22 cellular contexts compared by ENCODE assay signal in genomic region chr3:9499455-9500107, GRCh38. TPM values are rescaled to one million over a fixed set of nuclear protein-coding genes. Genes with fewer than 3 reads are reported as not detected.
DNase-seq lines count a peak whose midpoint lies in the region; ATAC-seq and TF ChIP-seq lines count a peak whose summit lies in the region.
"Had no signal": no experiment of that assay in that cellular context is flagged by ENCODE, and none has a peak within 500 bp of the region (broad histone marks: within the 10 kb centered on the region; RNA-seq: fewer than 3 reads in every experiment).

No MANE protein-coding gene starts in this region.

- H3K79me1 ChIP-seq in H9 (ENCODE audit: insufficient read depth, low read depth, low read length, poor library complexity, severe bottlenecking), result no peaks in the 10 kb centered on the region

- H3K79me2 ChIP-seq in H9 (ENCODE audit: insufficient read depth, low read length) (no peaks in the 10 kb centered on the region), smooth muscle cell (ENCODE audit: low read depth) (no peaks in the 10 kb centered on the region)

- no peak overlapping the region for H3T11ph ChIP-seq in H9 (ENCODE audit: low read length)

- H4K5ac ChIP-seq in H9 (ENCODE audit: insufficient read length, low read depth, low read length), result no peak overlapping the region

- no peaks in the 10 kb centered on the region; a peak in 1 of 7 replicates for H3K36me3 Mint-ChIP-seq in H9 (ENCODE audit: insufficient read depth in 1 of 3, low read depth in 3 of 3)
- no peaks in the 10 kb centered on the region for H3K36me3 Mint-ChIP-seq in brain
- H3K36me3 Mint-ChIP-seq: activated naive CD8-positive, alpha-beta T cell treated with anti-CD3 and anti-CD28 coated beads for 36 hours; immature natural killer cell had no signal

- H3K18ac ChIP-seq in H9 (ENCODE audit: insufficient read length, low read depth, low read length), result no peak overlapping the region

- H3F3A ChIP-seq in smooth muscle cell (ENCODE audit: low read depth), result no peaks in the 10 kb centered on the region

- H3K9me3 Mint-ChIP-seq in H9 (no peaks in the 10 kb centered on the region; a peak in 1 of 5 replicates), brain (no peaks in the 10 kb centered on the region)
- H3K9me3 Mint-ChIP-seq: activated naive CD8-positive, alpha-beta T cell treated with anti-CD3 and anti-CD28 coated beads for 36 hours; immature natural killer cell had no signal

- no peak overlapping the region for H2BK120ac ChIP-seq in H9 (ENCODE audit: low read depth, low read length, poor library complexity, severe bottlenecking)

- WGBS in H9 (ENCODE audit: extremely low coverage, insufficient read length, low lambda C conversion rate), result no CpG with 5 or more reads among the region's 19 CpGs
- WGBS in smooth muscle cell (ENCODE audit: low lambda C conversion rate), result 59% methylated on average over 9 of the region's 19 CpGs

- in situ Hi-C loops in GM13976 (cut with MboI; ENCODE audit: low sequenced_read_pairs, unreplicated experiment), result no loop called here

- H3K4me1 ChIP-seq in H9 (ENCODE audit: insufficient read depth, low read length) (no peaks in the 10 kb centered on the region), iPS-20b (ENCODE audit: insufficient read depth, low read length) (no peaks in the 10 kb centered on the region; the same call in 1 of the 2 replicates), smooth muscle cell (ENCODE audit: low read depth) (no peaks in the 10 kb centered on the region)
- H3K4me1 ChIP-seq: HAP-1 had no signal

- no peak overlapping the region for H3K14ac ChIP-seq in H9 (ENCODE audit: insufficient read depth, low read length)

- H3K56ac ChIP-seq in H9 (ENCODE audit: insufficient read length, low read depth, low read length), result no peak overlapping the region

- H2BK20ac ChIP-seq in H9 (ENCODE audit: low read depth, low read length, poor library complexity, severe bottlenecking), result no peak overlapping the region

- H3K27ac ChIP-seq in H9 (ENCODE audit: insufficient read length, low read depth, low read length) (no peak overlapping the region), iPS-20b (ENCODE audit: low read length) (no peak overlapping the region), smooth muscle cell (ENCODE audit: low read depth) (no peak overlapping the region)
- H3K27ac ChIP-seq: neutrophil, testis had no signal

- H4K91ac ChIP-seq in H9 (ENCODE audit: insufficient read length, low read depth, low read length), result no peak overlapping the region

- peaks cover 7% of the 10 kb centered on the region for H3K23me2 ChIP-seq in H9 (ENCODE audit: insufficient read length, low read depth, low read length, poor library complexity, severe bottlenecking)

- H3K27me3 ChIP-seq in H9 (ENCODE audit: insufficient read depth, low read length), result no peaks in the 10 kb centered on the region; the same call in 1 of the 2 replicates
- peaks cover 44% of the 10 kb centered on the region for H3K27me3 ChIP-seq in iPS-20b (ENCODE audit: insufficient read depth, low read length)
- peaks cover 24% of the 10 kb centered on the region for H3K27me3 ChIP-seq in smooth muscle cell (ENCODE audit: low read depth)
- H3K27me3 ChIP-seq: testis had no signal

- no peak overlapping the region for H2BK15ac ChIP-seq in H9 (ENCODE audit: low read depth, low read length)

- H4K8ac ChIP-seq in H9 (replicated peaks; ENCODE audit: insufficient read length, low read depth, low read length), result no peak overlapping the region

- no peak overlapping the region for H2BK12ac ChIP-seq in H9 (ENCODE audit: insufficient read length, low read depth, low read length)

- peaks cover 59% of the 10 kb centered on the region for H3K27me3 Mint-ChIP-seq in H9 (ENCODE audit: low read depth)
- H3K27me3 Mint-ChIP-seq in brain, result peaks cover 29% of the 10 kb centered on the region

- H4K20me1 ChIP-seq in H9 (ENCODE audit: control insufficient read depth, insufficient read depth, insufficient read length) (no peaks in the 10 kb centered on the region), smooth muscle cell (ENCODE audit: low read depth) (no peaks in the 10 kb centered on the region)

- H3K9ac ChIP-seq in H9 (ENCODE audit: extremely low read depth, insufficient read length, low read length), result no peak overlapping the region
- H3K9ac ChIP-seq in iPS-20b (ENCODE audit: low read depth, low read length), result peak overlapping the region; percentile 72; the same call in 1 of the 2 replicates
- H3K9ac ChIP-seq in smooth muscle cell (ENCODE audit: low read depth), result no peak overlapping the region

- ATAC-seq in stimulated activated naive CD8-positive, alpha-beta T cell treated with anti-CD3 and anti-CD28 coated beads, Interleukin-15, Interleukin-2, amounts not matched to agents 100 U/mL and 50 U/mL, for 24 hours, result no peak

- H3K4me3 Mint-ChIP-seq in H9 (peak overlapping the region; percentile 83 to 88), brain (peak overlapping the region; percentile 11 to 75 (median 70))
- H3K4me3 Mint-ChIP-seq: activated naive CD8-positive, alpha-beta T cell treated with anti-CD3 and anti-CD28 coated beads for 36 hours; immature natural killer cell had no signal

- peaks cover 13 to 14% of the 10 kb centered on the region in 2 experiments for H3K4me1 Mint-ChIP-seq in H9
- H3K4me1 Mint-ChIP-seq in brain, result peaks cover 15% of the 10 kb centered on the region

- H3K23ac ChIP-seq in H9 (ENCODE audit: insufficient read length, low read depth, low read length), result no peak overlapping the region

- DNase-seq in H9 (peak; percentile 47), smooth muscle cell (lab: John Stamatoyannopoulos, UW; ENCODE audit: unreplicated experiment) (no peak), COLO829 (ENCODE audit: low spot score) (no peak), GM13976 (ENCODE audit: low spot score) (no peak), hippocampal formation (lab: John Stamatoyannopoulos, UW) (no peak)
- DNase-seq in stimulated activated naive CD8-positive, alpha-beta T cell treated with anti-CD3 and anti-CD28 coated beads, Interleukin-15, Interleukin-2, amounts not matched to agents 100 U/mL and 50 U/mL, for 24 hours, result no peak
- DNase-seq: activated CD4-positive, alpha-beta T cell treated with anti-CD3 and anti-CD28 coated beads, Interleukin-2, amount 50 U/mL, for 1 hour; activated naive CD8-positive, alpha-beta T cell treated with anti-CD3 and anti-CD28 coated beads for 36 hours; activated T-cell treated with anti-CD3 and anti-CD28 coated beads, Interleukin-2, amount 50 U/mL, for 1 hour; DMS153; effector CD4-positive, alpha-beta T cell; immature natural killer cell; NCI-H1694 treated with DMSO at 0.1 percent for 48 hours; testis had no signal

- no peak overlapping the region for H2AK5ac ChIP-seq in H9 (ENCODE audit: insufficient read length, low read length)

- no peak overlapping the region for H2BK5ac ChIP-seq in H9 (ENCODE audit: insufficient read length, low read length)

- no peaks in the 10 kb centered on the region for H3K36me3 ChIP-seq in iPS-20b (ENCODE audit: insufficient read depth, low read depth, low read length)
- no peaks in the 10 kb centered on the region for H3K36me3 ChIP-seq in smooth muscle cell (ENCODE audit: low read depth)
- H3K36me3 ChIP-seq: HAP-1, neutrophil had no signal

- H3K27ac Mint-ChIP-seq in H9 (peak overlapping the region in 1 of 3 experiments; percentile 54; a peak in 1 of 7 replicates), brain (peak overlapping the region in 1 of 5 experiments; percentile 37)
- H3K27ac Mint-ChIP-seq: activated naive CD8-positive, alpha-beta T cell treated with anti-CD3 and anti-CD28 coated beads for 36 hours; immature natural killer cell had no signal

- H2AFZ ChIP-seq in H9 (ENCODE audit: low read length), result no peak overlapping the region
- no peak overlapping the region for H2AFZ ChIP-seq in smooth muscle cell (ENCODE audit: low read depth)

- H3K4me2 ChIP-seq in H9 (ENCODE audit: insufficient read depth, insufficient read length, low read length) (peak overlapping the region; percentile 66), smooth muscle cell (peak overlapping the region; percentile 60)

- H3K9me3 ChIP-seq in H9 (ENCODE audit: control insufficient read depth, low read depth, low read length) (no peaks in the 10 kb centered on the region), iPS-20b (ENCODE audit: insufficient read depth, low read depth, low read length) (no peaks in the 10 kb centered on the region), smooth muscle cell (replicated peaks; ENCODE audit: low read depth) (no peaks in the 10 kb centered on the region)
- H3K9me3 ChIP-seq: HAP-1, neutrophil, testis had no signal

- H3K4ac ChIP-seq in H9 (ENCODE audit: low read depth, low read length), result no peak overlapping the region

- TF ChIP-seq CTCF in H9 (conservative IDR thresholded peaks at IDR 0.05) (no peak), brain (conservative IDR thresholded peaks at IDR 0.05) (no peak), smooth muscle cell (IDR thresholded peaks at IDR 0.05; ENCODE audit: borderline replicate concordance, insufficient read depth, poor library complexity, severe bottlenecking) (no peak), GM13976 (IDR thresholded peaks at IDR 0.05; ENCODE audit: borderline replicate concordance, control extremely low read depth, extremely low read depth, insufficient read depth, missing control alignments) (no peak)

- H3K4me3 ChIP-seq in iPS-20b (ENCODE audit: low read length) (peak overlapping the region; percentile 86), smooth muscle cell (peak overlapping the region; percentile 4)
- H3K4me3 ChIP-seq: HAP-1, testis had no signal

RNA-seq across cellular contexts. Expression of gene LHFPL4, which starts 54.0 kb away (rescaled TPM):
- total RNA-seq in H9 (2021) (16.3 and 19.2 TPM in 2 replicates), smooth muscle cell (not detected in 2 replicates)
- polyA plus RNA-seq in brain (ENCODE audit: insufficient read depth, low read depth, low replicate concordance) (12.6 TPM), smooth muscle cell (0.08 and 0.48 TPM in 2 replicates)
- total RNA-seq: activated naive CD8-positive, alpha-beta T cell treated with anti-CD3 and anti-CD28 coated beads for 36 hours; bronchial epithelial cell; HT1080; NCI-H460 had no signal
- polyA plus RNA-seq: BJ had no signal

Comparison
In these comparisons a context has a peak if more than half of its experiments do, and no peak if none do; other contexts are left out.
1. RNA of gene LHFPL4, which starts 54.0 kb away (total RNA-seq): 16.3 to 19.2 TPM in H9; not detected in smooth muscle cell; every median in the first group is over 10 times any median in the second.